ENCODE assay signal across 19 cellular contexts in the genomic region with DNA sequence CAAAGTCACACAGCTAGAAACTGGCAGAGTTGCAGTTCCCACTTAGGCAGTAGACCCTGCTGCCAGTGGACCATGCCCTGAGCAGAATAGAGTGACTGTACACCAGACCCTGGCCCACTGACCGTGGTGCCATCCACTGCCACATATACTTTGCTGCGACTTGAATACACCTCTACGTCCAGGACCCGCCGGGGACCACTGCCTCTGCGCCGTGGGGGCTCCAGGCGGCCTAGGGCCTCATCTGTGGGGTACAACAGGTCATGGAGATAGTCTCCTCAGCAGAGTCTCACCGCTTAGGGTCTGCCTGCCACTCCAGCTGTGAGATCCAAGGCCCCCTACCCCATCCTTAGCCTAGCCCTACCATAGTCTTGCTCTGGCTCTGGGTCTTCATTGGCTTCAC. TPM values are rescaled to one million over a fixed set of nuclear protein-coding genes. Genes with fewer than 3 reads are reported as not detected.
DNase-seq lines count a peak whose midpoint lies in the region; ATAC-seq and TF ChIP-seq lines count a peak whose summit lies in the region.
"Had no signal": no experiment of that assay in that cellular context is flagged by ENCODE, and none has a peak within 500 bp of the region (broad histone marks: within the 10 kb centered on the region; RNA-seq: fewer than 3 reads in every experiment).

No MANE protein-coding gene starts in this region.

- no peak overlapping the region for H3K4me3 ChIP-seq in mucosa of stomach (ENCODE audit: low read length)
- H3K4me3 ChIP-seq: testis had no signal

- peaks cover 15% of the 10 kb centered on the region for H3K36me3 ChIP-seq in mucosa of stomach (ENCODE audit: control insufficient read depth, insufficient read depth, low read length)

- no peaks in the 10 kb centered on the region for H3K9me3 ChIP-seq in mucosa of stomach (ENCODE audit: control insufficient read depth, low read length)
- H3K9me3 ChIP-seq: testis had no signal

- no peaks in the 10 kb centered on the region for H3K27me3 ChIP-seq in mucosa of stomach (ENCODE audit: control insufficient read depth, insufficient read depth, low read length)
- H3K27me3 ChIP-seq: testis had no signal

- no peak for DNase-seq in activated naive CD8-positive, alpha-beta T cell treated with anti-CD3 and anti-CD28 coated beads for 36 hours
- DNase-seq in DMS79 treated with DMSO at 0.1 percent for 48 hours (lab: John Stamatoyannopoulos, UW) (no peak), OCI-M1 (lab: John Stamatoyannopoulos, UW) (no peak)
- DNase-seq: activated CD4-positive, alpha-beta T cell treated with anti-CD3 and anti-CD28 coated beads, Interleukin-2, amount 50 U/mL, for 1 hour; effector memory CD8-positive, alpha-beta T cell; NCI-H2029 treated with DMSO at 0.1 percent for 48 hours; NCI-H69; stimulated activated CD4-positive, alpha-beta T cell treated with anti-CD3 and anti-CD28 coated beads, Interleukin-12 subunit alpha, Interleukin-12 subunit beta, amount 100 ng/mL, for 4 hours; testis had no signal

- peak overlapping the region; percentile 86 for H3K4me3 Mint-ChIP-seq in activated naive CD8-positive, alpha-beta T cell treated with anti-CD3 and anti-CD28 coated beads for 36 hours
- H3K4me3 Mint-ChIP-seq: T-helper 1 cell treated with Interleukin-12 subunit alpha and Interleukin-12 subunit beta and Interleukin-4 antibody, amounts not matched to agents 30 μg/mL and 1 μg/mL, for 36 hours had no signal

- H3K9ac ChIP-seq in mucosa of stomach (ENCODE audit: low read length) = peak overlapping the region; percentile 72

- peak overlapping the region; percentile 75 for H3K27ac ChIP-seq in 22Rv1
- peak overlapping the region; percentile 82; the same call in 1 of the 2 replicates for H3K27ac ChIP-seq in C4-2B

- peaks cover 16% of the 10 kb centered on the region for H3K4me1 ChIP-seq in mucosa of stomach (ENCODE audit: control insufficient read depth, insufficient read depth, low read length)

- no peak overlapping the region for H3K27ac Mint-ChIP-seq in activated naive CD8-positive, alpha-beta T cell treated with anti-CD3 and anti-CD28 coated beads for 36 hours

- H3K9me3 Mint-ChIP-seq in activated naive CD8-positive, alpha-beta T cell treated with anti-CD3 and anti-CD28 coated beads for 36 hours = no peaks in the 10 kb centered on the region
- H3K9me3 Mint-ChIP-seq: activated T-helper 17 cell treated with anti-CD3 and anti-CD28 coated beads, Interleukin-2, amount 50 U/mL, for 72 hours; effector memory CD8-positive, alpha-beta T cell; T-helper 1 cell treated with Interleukin-12 subunit alpha and Interleukin-12 subunit beta and Interleukin-4 antibody, amounts not matched to agents 30 μg/mL and 1 μg/mL, for 36 hours had no signal

- peaks cover 4% of the 10 kb centered on the region for H3K36me3 Mint-ChIP-seq in activated naive CD8-positive, alpha-beta T cell treated with anti-CD3 and anti-CD28 coated beads for 36 hours

- ATAC-seq in HG03378 (IDR thresholded peaks at IDR 0.05; ENCODE audit: unreplicated experiment) (no peak), HG03460 (IDR thresholded peaks at IDR 0.05; ENCODE audit: unreplicated experiment) (no peak)
- ATAC-seq: activated T-helper 17 cell treated with anti-CD3 and anti-CD28 coated beads, Interleukin-2, amount 50 U/mL, for 72 hours; effector memory CD8-positive, alpha-beta T cell had no signal

- no peak for TF ChIP-seq CTCF in 22Rv1 (IDR thresholded peaks at IDR 0.05)
- TF ChIP-seq CTCF in C4-2B (conservative IDR thresholded peaks at IDR 0.05) = no peak

- H3K27me3 Mint-ChIP-seq in activated naive CD8-positive, alpha-beta T cell treated with anti-CD3 and anti-CD28 coated beads for 36 hours = no peaks in the 10 kb centered on the region
- H3K27me3 Mint-ChIP-seq: activated T-helper 17 cell treated with anti-CD3 and anti-CD28 coated beads, Interleukin-2, amount 50 U/mL, for 72 hours; effector memory CD8-positive, alpha-beta T cell had no signal

- peaks cover 21% of the 10 kb centered on the region for H3K4me1 Mint-ChIP-seq in activated naive CD8-positive, alpha-beta T cell treated with anti-CD3 and anti-CD28 coated beads for 36 hours

RNA-seq across cellular contexts. Expression of a gene that starts 1.6 kb away (rescaled TPM):
- total RNA-seq in activated naive CD8-positive, alpha-beta T cell treated with anti-CD3 and anti-CD28 coated beads for 36 hours = 10 to 100 TPM; 34.3 to 38.8 TPM

RNA-seq across cellular contexts. Expression of a gene that starts 6.5 kb away (rescaled TPM):
- not detected for total RNA-seq in activated naive CD8-positive, alpha-beta T cell treated with anti-CD3 and anti-CD28 coated beads for 36 hours

RNA-seq across cellular contexts. Expression of a gene that starts 20.3 kb away (rescaled TPM):
- total RNA-seq in activated naive CD8-positive, alpha-beta T cell treated with anti-CD3 and anti-CD28 coated beads for 36 hours = not detected
- total RNA-seq: activated T-helper 17 cell treated with anti-CD3 and anti-CD28 coated beads, Interleukin-2, amount 50 U/mL, for 72 hours; fibroblast of villous mesenchyme; M059J; posterior vena cava had no signal

RNA-seq across cellular contexts. Expression of a gene that starts 21.7 kb away (rescaled TPM):
- total RNA-seq in activated naive CD8-positive, alpha-beta T cell treated with anti-CD3 and anti-CD28 coated beads for 36 hours = under 1 TPM in 1 of 2 experiments, not detected in 1; 0.28 TPM
- total RNA-seq: activated T-helper 17 cell treated with anti-CD3 and anti-CD28 coated beads, Interleukin-2, amount 50 U/mL, for 72 hours had no signal

RNA-seq across cellular contexts. Expression of a gene that starts 51.0 kb away (rescaled TPM):
- total RNA-seq in activated naive CD8-positive, alpha-beta T cell treated with anti-CD3 and anti-CD28 coated beads for 36 hours = 10 to 100 TPM; 61.8 to 66.3 TPM
